Comparison of ENCODE assay signal across 8 cellular contexts in the genomic region with DNA sequence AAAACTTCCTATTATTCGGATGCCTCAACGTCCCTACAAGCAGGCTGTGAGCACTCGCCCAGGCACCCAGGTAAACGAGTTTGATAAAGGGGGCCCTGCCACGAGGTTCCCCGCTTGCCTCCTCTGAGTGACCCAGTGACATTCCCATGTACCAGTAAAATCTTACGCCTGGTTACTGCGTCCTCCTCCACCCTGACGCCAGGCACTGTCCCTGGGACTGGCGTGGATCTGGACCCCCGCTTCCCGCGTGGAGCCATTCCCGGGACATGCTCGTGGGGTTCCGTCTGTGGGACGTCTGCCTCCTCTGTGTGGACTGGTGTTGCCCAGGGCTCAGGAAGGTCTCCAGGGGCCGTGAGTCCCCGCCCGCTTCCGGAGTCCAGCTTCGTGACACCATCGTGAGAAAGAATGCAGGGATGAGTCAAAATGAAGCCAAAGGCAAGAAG. TPM values are rescaled to one million over a fixed set of nuclear protein-coding genes. Genes with fewer than 3 reads are reported as not detected.
DNase-seq lines count a peak whose midpoint lies in the region; ATAC-seq, FAIRE-seq and TF ChIP-seq lines count a peak whose summit lies in the region.

No MANE protein-coding gene starts in this region.

- H3K27ac ChIP-seq in IMR-90 (ENCODE audit: insufficient read depth, low read length) (peak overlapping the region; percentile 74), upper lobe of left lung (peak overlapping the region; percentile 35 to 78 (median 48))

- H2AK9ac ChIP-seq in IMR-90 (replicated peaks; ENCODE audit: low read depth, low read length, poor library complexity), result peak overlapping the region; percentile 90

- peak overlapping the region; percentile 47 for H3K9ac ChIP-seq in IMR-90 (ENCODE audit: low read depth, low read length)

- no peaks in the 10 kb centered on the region for H4K20me1 ChIP-seq in IMR-90 (ENCODE audit: insufficient read depth, low read length)

- TF ChIP-seq RAD21 in IMR-90 (IDR thresholded peaks at IDR 0.05; ENCODE audit: low read length), result no peak

- H3K4ac ChIP-seq in IMR-90 (ENCODE audit: low read depth, low read length), result peak overlapping the region; percentile 48

- peak overlapping the region; percentile 71 for H3K18ac ChIP-seq in IMR-90 (ENCODE audit: low read depth, low read length)

- H2BK15ac ChIP-seq in IMR-90 (ENCODE audit: low read depth, low read length), result peak overlapping the region; percentile 16; the same call in 1 of the 3 replicates

- H3K14ac ChIP-seq in IMR-90 (replicated peaks; ENCODE audit: low read depth, low read length), result peak overlapping the region; percentile 66

- no peak overlapping the region for H3K56ac ChIP-seq in IMR-90 (ENCODE audit: extremely low read depth, insufficient read depth, low read length)

- H3K36me3 ChIP-seq in IMR-90 (ENCODE audit: control insufficient read depth, insufficient read depth, low read length) (peaks cover 10% of the 10 kb centered on the region), bronchial epithelial cell (ENCODE audit: control insufficient read depth, insufficient read depth, low read length) (peaks cover 8% of the 10 kb centered on the region), upper lobe of left lung (peaks cover 0 to 15% (median 12%) of the 10 kb centered on the region in 4 donors)

- H3K4me2 ChIP-seq in IMR-90 (ENCODE audit: low read depth, low read length), result peak overlapping the region; percentile 90

- peak overlapping the region; percentile 95 for H3K4me3 ChIP-seq in IMR-90 (ENCODE audit: insufficient read depth, low read depth, low read length)
- peak overlapping the region; percentile 99 for H3K4me3 ChIP-seq in bronchial epithelial cell (ENCODE audit: low read depth, low read length)
- peak overlapping the region; percentile 69 for H3K4me3 ChIP-seq in lower leg skin (ENCODE audit: low read depth, poor library complexity, severe bottlenecking)
- H3K4me3 ChIP-seq in upper lobe of left lung, result peak overlapping the region in 3 of 4 donors; percentile 86 to 95 (median 93)

- peak overlapping the region; percentile 88 for H2BK5ac ChIP-seq in IMR-90 (ENCODE audit: low read depth, low read length, poor library complexity, severe bottlenecking)

- peak overlapping the region; percentile 9; the same call in 1 of the 2 replicates for H3K23ac ChIP-seq in IMR-90 (ENCODE audit: low read depth, low read length)

- peaks cover 2% of the 10 kb centered on the region for H3K4me1 ChIP-seq in IMR-90 (ENCODE audit: control insufficient read depth, insufficient read depth, low read length)
- peaks cover 12 to 21% (median 16%) of the 10 kb centered on the region in 4 donors for H3K4me1 ChIP-seq in upper lobe of left lung

- POLR2A ChIA-PET in IMR-90 (lab: Charles Lee; ENCODE audit: unreplicated experiment), result no interaction called here

- H4K91ac ChIP-seq in IMR-90 (ENCODE audit: insufficient read depth, low read depth, low read length), result peak overlapping the region; percentile 58; the same call in 1 of the 2 replicates

- FAIRE-seq in bronchial epithelial cell (lab: Jason Lieb, UNC), result no peak

- H4K5ac ChIP-seq in IMR-90 (ENCODE audit: low read depth, low read length), result peak overlapping the region; percentile 87

- H2AK5ac ChIP-seq in IMR-90 (ENCODE audit: low read depth, low read length), result no peak overlapping the region; the same call in 1 of the 2 replicates

- 32% methylated on average over 14 of the region's 23 CpGs; no CpG with 5 or more reads in 1 of the 2 experiments for WGBS in IMR-90 (ENCODE audit: extremely low coverage in 2 of 2, insufficient read length in 1 of 2), 2 experiments
- WGBS in lower leg skin, 2 donors, result 29 to 33% methylated on average over 23 of the region's 23 CpGs
- 28 to 36% methylated on average over 23 of the region's 23 CpGs for WGBS in upper lobe of left lung, 2 donors

- H2BK20ac ChIP-seq in IMR-90 (ENCODE audit: low read depth, low read length), result no peak overlapping the region

- peak overlapping the region; percentile 97 for H2AFZ ChIP-seq in IMR-90 (replicated peaks; ENCODE audit: low read length, poor library complexity)

- peaks cover 16% of the 10 kb centered on the region for H3K9me3 ChIP-seq in IMR-90 (ENCODE audit: control insufficient read depth, insufficient read depth, low read length)
- peaks cover 4 to 42% (median 28%) of the 10 kb centered on the region in 4 donors for H3K9me3 ChIP-seq in upper lobe of left lung

- peak overlapping the region; percentile 32; the same call in 1 of the 2 replicates for H2BK120ac ChIP-seq in IMR-90 (ENCODE audit: low read depth, low read length)

- no peaks in the 10 kb centered on the region for H3K9me1 ChIP-seq in IMR-90 (ENCODE audit: insufficient read depth, low read length)

- BruUV-seq in IMR-90 (replicated peaks; lab: Mats Ljungman, UMichigan), result no TSS peak

- dilution Hi-C loops in IMR-90 (cut with HindIII; ENCODE audit: low sequenced_read_pairs, unreplicated experiment), result no loop called here

- in situ Hi-C loops in IMR-90 (cut with MboI; ENCODE audit: low sequenced_read_pairs), result no loop called here

- TF ChIP-seq CTCF in IMR-90 (conservative IDR thresholded peaks at IDR 0.05; ENCODE audit: low read depth, low read length) (no peak), bronchial epithelial cell (IDR thresholded peaks at IDR 0.05; ENCODE audit: insufficient read depth, low read length, severe bottlenecking) (no peak), lower leg skin (IDR thresholded peaks at IDR 0.05) (no peak), upper lobe of left lung (IDR thresholded peaks at IDR 0.05) (no peak)

- peak; percentile 73; the same call in 1 of the 2 replicates for TF ChIP-seq POLR2A in IMR-90 (IDR thresholded peaks at IDR 0.05; ENCODE audit: low read depth, low read length)
- no peak for TF ChIP-seq POLR2A in lower leg skin (IDR thresholded peaks at IDR 0.05)
- TF ChIP-seq POLR2A in upper lobe of left lung (IDR thresholded peaks at IDR 0.05), result no peak

- intact Hi-C loops in IMR-90 (cut with micrococcal nuclease) (no loop called here), lower leg skin (cut with DNase I; ENCODE audit: low total_unique reads) (no loop called here)

- peaks cover 9 to 29% of the 10 kb centered on the region in 2 experiments; a peak in 3 of 4 replicates for H3K79me1 ChIP-seq in IMR-90 (ENCODE audit: low read depth in 1 of 2, low read length in 2 of 2)

- CTCF ChIA-PET in IMR-90 (lab: Yijun Ruan, JAX), result no interaction called here

- no peak for TF ChIP-seq EP300 in upper lobe of left lung (IDR thresholded peaks at IDR 0.05)

- no peaks in the 10 kb centered on the region for H3K27me3 ChIP-seq in IMR-90 (ENCODE audit: control insufficient read depth, insufficient read depth, low read length)
- no peaks in the 10 kb centered on the region for H3K27me3 ChIP-seq in bronchial epithelial cell (ENCODE audit: control insufficient read depth, insufficient read depth, low read length)
- H3K27me3 ChIP-seq in upper lobe of left lung, result no peaks in the 10 kb centered on the region

- ATAC-seq in IMR-90 (ENCODE audit: low read depth), result peak; percentile 47
- peak in 1 of 2 donors; percentile 32 for ATAC-seq in upper lobe of left lung (ENCODE audit: low FRiP score in 2 of 2)
- ATAC-seq in GM19351 (IDR thresholded peaks at IDR 0.05; ENCODE audit: unreplicated experiment), result no peak

- DNase-seq in GM04504 (ENCODE audit: low read depth) (peak; percentile 83), IMR-90 (peak; percentile 76), bronchial epithelial cell (ENCODE audit: low read depth) (peak; percentile 43), lower leg skin (ENCODE audit: low spot score in 2 of 2) (no peak), upper lobe of left lung (peak in 1 of 2 donors; percentile 63), NCI-H187 (lab: John Stamatoyannopoulos, UW) (no peak), activated gamma-delta T cell treated with Interleukin-2 at 50 U/mL for 16 hours (no peak)

- peak overlapping the region; percentile 50 to 88 for H4K8ac ChIP-seq in IMR-90 (ENCODE audit: low read depth in 2 of 2, low read length in 2 of 2)

TF ChIP-seq in IMR-90, 13 proteins besides CTCF, POLR2A, EP300 and RAD21 (continues in another document):
- no peak for TF ChIP-seq RCOR1 (IDR thresholded peaks at IDR 0.05; ENCODE audit: insufficient replicate concordance, low read length)

RNA-seq across cellular contexts. Expression of gene ZNF550, which starts 0.4 kb away (rescaled TPM):
- 6.9 and 12.5 TPM in 2 replicates for total RNA-seq in IMR-90 (2012; rRNA removed)
- polyA plus RNA-seq in IMR-90 (2012; rRNA removed), result 4.2 and 5.7 TPM in 2 replicates
- 2.7 and 4.9 TPM in 2 replicates for polyA plus RNA-seq in IMR-90 (2012; cell fraction: cytosol; rRNA removed)
- 6.8 and 10.1 TPM in 2 replicates for polyA plus RNA-seq in IMR-90 (2012; cell fraction: nucleus; rRNA removed; ENCODE audit: low replicate concordance)
- 6.3 and 9.7 TPM in 2 replicates for total RNA-seq in bronchial epithelial cell
- 10 to 100 TPM in 3 of 4 donors, 1 to 10 TPM in 1; 9.8 to 19.2 (median 13.5) TPM for total RNA-seq in lower leg skin
- total RNA-seq in upper lobe of left lung, result 10 to 100 TPM in 1 of 6 donors, 1 to 10 TPM in 5; 4.3 to 11.1 (median 7.4) TPM

RNA-seq across cellular contexts. Expression of gene ZNF416, which starts 18.6 kb away (rescaled TPM):
- 6.1 and 8.1 TPM in 2 replicates for total RNA-seq in IMR-90 (2012; rRNA removed)
- polyA plus RNA-seq in IMR-90 (2012; rRNA removed), result 2.3 and 2.6 TPM in 2 replicates
- polyA plus RNA-seq in IMR-90 (2012; cell fraction: cytosol; rRNA removed), result 0.64 and 0.97 TPM in 2 replicates
- 0.63 and 2.4 TPM in 2 replicates for polyA plus RNA-seq in IMR-90 (2012; cell fraction: nucleus; rRNA removed; ENCODE audit: low replicate concordance)
- 5.5 and 7.4 TPM in 2 replicates for total RNA-seq in bronchial epithelial cell
- total RNA-seq in lower leg skin, result 10 to 100 TPM in 1 of 4 donors, 1 to 10 TPM in 3; 6.7 to 10.2 (median 8.4) TPM
- 1 to 10 TPM in 5 of 6 donors, under 1 TPM in 1; 0.55 to 6.1 (median 3.6) TPM for total RNA-seq in upper lobe of left lung

RNA-seq across cellular contexts. Expression of gene ZIK1, which starts 23.9 kb away (rescaled TPM):
- total RNA-seq in IMR-90 (2012; rRNA removed), result 9.2 and 11.8 TPM in 2 replicates
- 3.5 and 4.1 TPM in 2 replicates for polyA plus RNA-seq in IMR-90 (2012; rRNA removed)
- polyA plus RNA-seq in IMR-90 (2012; cell fraction: cytosol; rRNA removed), result 3.1 and 4.9 TPM in 2 replicates
- polyA plus RNA-seq in IMR-90 (2012; cell fraction: nucleus; rRNA removed; ENCODE audit: low replicate concordance), result 3.4 and 5.2 TPM in 2 replicates
- 7.4 and 8.4 TPM in 2 replicates for total RNA-seq in bronchial epithelial cell
- 10 to 100 TPM in 1 of 4 donors, 1 to 10 TPM in 3; 2.0 to 12.7 (median 4.3) TPM for total RNA-seq in lower leg skin
- 1 to 10 TPM in 5 of 6 donors, under 1 TPM in 1; 0.78 to 3.3 (median 2.6) TPM for total RNA-seq in upper lobe of left lung

RNA-seq across cellular contexts. Expression of gene ZNF549, which starts 32.9 kb away (rescaled TPM):
- 6.9 and 8.6 TPM in 2 replicates for total RNA-seq in IMR-90 (2012; rRNA removed)
- polyA plus RNA-seq in IMR-90 (2012; rRNA removed), result 2.1 and 2.4 TPM in 2 replicates
- 0.46 and 0.67 TPM in 2 replicates for polyA plus RNA-seq in IMR-90 (2012; cell fraction: cytosol; rRNA removed)
- polyA plus RNA-seq in IMR-90 (2012; cell fraction: nucleus; rRNA removed; ENCODE audit: low replicate concordance), result 0.81 and 5.2 TPM in 2 replicates
- 6.9 and 7.6 TPM in 2 replicates for total RNA-seq in bronchial epithelial cell
- total RNA-seq in lower leg skin, result 1 to 10 TPM; 4.4 to 5.5 (median 4.9) TPM
- total RNA-seq in upper lobe of left lung, result 1 to 10 TPM; 1.8 to 8.4 (median 5.4) TPM

RNA-seq across cellular contexts. Expression of gene ZNF530, which starts 39.6 kb away (rescaled TPM):
- total RNA-seq in IMR-90 (2012; rRNA removed) (4.4 and 6.6 TPM in 2 replicates), bronchial epithelial cell (3.7 and 3.9 TPM in 2 replicates), lower leg skin (10 to 100 TPM in 1 of 4 donors, 1 to 10 TPM in 3; 4.8 to 16.9 (median 6.1) TPM), upper lobe of left lung (1 to 10 TPM; 1.7 to 7.3 (median 3.0) TPM)
- polyA plus RNA-seq in IMR-90 (2012; rRNA removed), result 2.9 and 3.0 TPM in 2 replicates
- 1.9 and 4.0 TPM in 2 replicates for polyA plus RNA-seq in IMR-90 (2012; cell fraction: cytosol; rRNA removed)
- polyA plus RNA-seq in IMR-90 (2012; cell fraction: nucleus; rRNA removed; ENCODE audit: low replicate concordance), result 1.8 and 4.4 TPM in 2 replicates

Comparison
In these comparisons a context has a peak if more than half of its experiments do, and no peak if none do; other contexts are left out.
1. DNase-seq: peak in GM04504 (single experiment), IMR-90 (single experiment) and bronchial epithelial cell (single experiment); none in lower leg skin (0 of 2), NCI-H187 (0 of 2) and activated gamma-delta T cell treated with Interleukin-2 at 50 U/mL for 16 hours (single experiment).
2. Peak in every context shown above with its lines, with median percentiles within 50 percentile points of each other: H3K4me3 ChIP-seq.